Comparison of ENCODE assay signal across 2 cellular contexts in the genomic region with DNA sequence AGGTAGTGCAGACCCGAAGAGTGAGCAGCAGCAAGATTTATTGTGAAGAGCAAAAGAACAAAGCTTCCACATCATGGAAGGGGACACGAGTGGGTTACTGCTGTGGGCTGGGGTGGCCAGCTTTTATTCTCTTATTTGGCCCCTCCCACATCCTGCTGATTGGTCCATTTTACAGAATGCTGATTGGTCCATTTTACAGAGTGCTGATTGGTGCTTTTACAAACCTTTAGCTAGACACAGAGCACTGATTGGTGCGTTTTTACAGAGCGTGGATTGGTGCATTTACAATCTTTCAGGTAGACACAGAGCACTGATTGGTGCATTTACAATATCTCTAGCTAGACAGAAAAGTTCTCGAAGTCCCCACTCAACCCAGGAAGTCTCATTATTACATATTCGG. TPM values are rescaled to one million over a fixed set of nuclear protein-coding genes. Genes with fewer than 3 reads are reported as not detected.
"Had no signal": no experiment of that assay in that cellular context is flagged by ENCODE, and none has a peak within 500 bp of the region (broad histone marks: within the 10 kb centered on the region; RNA-seq: fewer than 3 reads in every experiment).

No MANE protein-coding gene starts in this region.

RNA-seq across cellular contexts. Expression of gene GZMA, which starts 11.4 kb away (rescaled TPM):
- total RNA-seq: G401, GM12878 had no signal
